In the genomic region with DNA sequence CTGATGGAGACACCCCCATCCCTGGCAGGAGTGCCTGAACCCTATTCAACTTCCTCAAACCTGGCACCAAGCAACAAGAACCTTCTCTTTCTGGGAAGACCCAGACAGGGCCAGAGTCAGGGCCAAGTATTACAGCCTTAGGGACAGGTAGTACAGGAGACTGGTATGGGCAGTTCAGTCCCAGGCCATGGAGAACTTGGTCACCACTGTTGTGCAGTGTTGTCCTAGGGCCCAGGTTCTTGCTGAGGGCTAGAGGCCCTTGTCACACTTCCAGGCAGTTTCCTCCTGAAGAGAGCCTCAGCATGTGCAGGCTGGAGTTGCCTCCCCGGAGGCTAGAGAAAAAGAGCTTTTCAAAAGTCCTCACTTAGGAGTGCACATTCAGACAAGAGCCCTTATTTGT, we compare ENCODE assay signal across 9 cellular contexts. TPM values are rescaled to one million over a fixed set of nuclear protein-coding genes. Genes with fewer than 3 reads are reported as not detected.
DNase-seq lines count a peak whose midpoint lies in the region; ATAC-seq and TF ChIP-seq lines count a peak whose summit lies in the region.
"Not testable (repeated sequence)": the region's sequence is repeated elsewhere in the genome, so short reads cannot be mapped to it uniquely, and the experiment has no call there.
"Had no signal": no experiment of that assay in that cellular context is flagged by ENCODE, and none has a peak within 500 bp of the region (broad histone marks: within the 10 kb centered on the region; RNA-seq: fewer than 3 reads in every experiment).

No MANE protein-coding gene starts in this region.

- peaks cover 24% of the 10 kb centered on the region for H3K4me1 ChIP-seq in DND-41 (ENCODE audit: insufficient read depth, low read length)

- H3K4me2 ChIP-seq in DND-41 (ENCODE audit: insufficient read depth, low read length) = not testable (repeated sequence)

- not testable (repeated sequence) for H3K9ac ChIP-seq in DND-41 (ENCODE audit: low read depth, low read length)

- H3K27ac Mint-ChIP-seq in T-helper 17 cell; activated T-helper 2 cell treated with anti-CD3 and anti-CD28 coated beads, Interferon-gamma antibody, Interleukin-2, Interleukin-4, amounts not matched to agents 10 μg/mL and 5 μg/mL and 100 μg/mL, durations not matched to agents 14 hours and 24 hours and 36 hours; natural killer cell: not testable (repeated sequence)
- peak overlapping the region; percentile 95 for H3K27ac Mint-ChIP-seq in activated CD8-positive, alpha-beta T cell treated with anti-CD3 and anti-CD28 coated beads, Interleukin-2, amount 10 ng/mL, durations not matched to agents 7 days and 5 days
- peak overlapping the region; percentile 46 for H3K27ac Mint-ChIP-seq in central memory CD8-positive, alpha-beta T cell (ENCODE audit: low read depth)

- ATAC-seq in DND-41 (ENCODE audit: insufficient read depth, low read depth) = 0 out of 3 replicates have a peak, but pooled peaks have one; percentile 2
- ATAC-seq in T-helper 17 cell; activated CD8-positive, alpha-beta T cell treated with anti-CD3 and anti-CD28 coated beads, Interleukin-2, amount 10 ng/mL, durations not matched to agents 7 days and 5 days; central memory CD8-positive, alpha-beta T cell (replicated peaks; ENCODE audit: extremely low read depth, poor library complexity, severe bottlenecking); natural killer cell: not testable (repeated sequence)

- H3K9me3 Mint-ChIP-seq in activated CD8-positive, alpha-beta T cell treated with anti-CD3 and anti-CD28 coated beads, Interleukin-2, amount 10 ng/mL, durations not matched to agents 7 days and 5 days (ENCODE audit: insufficient read depth); activated T-helper 2 cell treated with anti-CD3 and anti-CD28 coated beads, Interferon-gamma antibody, Interleukin-2, Interleukin-4, amounts not matched to agents 10 μg/mL and 5 μg/mL and 100 μg/mL, durations not matched to agents 14 hours and 24 hours and 36 hours; central memory CD8-positive, alpha-beta T cell; natural killer cell: not testable (repeated sequence)

- intact Hi-C loops in activated T-helper 2 cell treated with anti-CD3 and anti-CD28 coated beads, Interferon-gamma antibody, Interleukin-2, Interleukin-4, amounts not matched to agents 10 μg/mL and 5 μg/mL and 100 μg/mL, durations not matched to agents 14 hours and 24 hours and 36 hours (cut with micrococcal nuclease); natural killer cell (cut with micrococcal nuclease): not testable (repeated sequence)

- H3K27ac ChIP-seq in DND-41 (ENCODE audit: low read length) = not testable (repeated sequence)

- peak overlapping the region; percentile 7 for H3K4me3 Mint-ChIP-seq in T-helper 17 cell
- peak overlapping the region; percentile 68 for H3K4me3 Mint-ChIP-seq in activated CD8-positive, alpha-beta T cell treated with anti-CD3 and anti-CD28 coated beads, Interleukin-2, amount 10 ng/mL, durations not matched to agents 7 days and 5 days
- H3K4me3 Mint-ChIP-seq in activated T-helper 2 cell treated with anti-CD3 and anti-CD28 coated beads, Interferon-gamma antibody, Interleukin-2, Interleukin-4, amounts not matched to agents 10 μg/mL and 5 μg/mL and 100 μg/mL, durations not matched to agents 14 hours and 24 hours and 36 hours (ENCODE audit: low read depth) = peak overlapping the region; percentile 13
- peak overlapping the region; percentile 72 for H3K4me3 Mint-ChIP-seq in central memory CD8-positive, alpha-beta T cell
- peak overlapping the region; percentile 74 for H3K4me3 Mint-ChIP-seq in natural killer cell

- POLR2A ChIA-PET in activated CD8-positive, alpha-beta T cell treated with anti-CD3 and anti-CD28 coated beads, Interleukin-2, amount 10 ng/mL, durations not matched to agents 7 days and 5 days (lab: Charles Lee) = not testable (repeated sequence)

- not testable (repeated sequence) for H3K36me3 Mint-ChIP-seq in T-helper 17 cell (ENCODE audit: low read depth); activated T-helper 2 cell treated with anti-CD3 and anti-CD28 coated beads, Interferon-gamma antibody, Interleukin-2, Interleukin-4, amounts not matched to agents 10 μg/mL and 5 μg/mL and 100 μg/mL, durations not matched to agents 14 hours and 24 hours and 36 hours (ENCODE audit: low read depth); central memory CD8-positive, alpha-beta T cell (ENCODE audit: insufficient read depth); natural killer cell
- H3K36me3 Mint-ChIP-seq in activated CD8-positive, alpha-beta T cell treated with anti-CD3 and anti-CD28 coated beads, Interleukin-2, amount 10 ng/mL, durations not matched to agents 7 days and 5 days (ENCODE audit: low read depth) = peaks cover 20% of the 10 kb centered on the region

- H4K20me1 ChIP-seq in DND-41 (ENCODE audit: insufficient read depth, low read length) = not testable (repeated sequence)

- TF ChIP-seq CTCF in DND-41 (IDR thresholded peaks at IDR 0.05; ENCODE audit: borderline replicate concordance, extremely low read depth, low read length, poor library complexity, severe bottlenecking); NB4 (IDR thresholded peaks at IDR 0.05; ENCODE audit: low read depth, low read length); natural killer cell (IDR thresholded peaks at IDR 0.05): not testable (repeated sequence)

- H3K36me3 ChIP-seq in DND-41 (ENCODE audit: insufficient read depth, low read length) = not testable (repeated sequence)

- H3K27me3 ChIP-seq in DND-41 (ENCODE audit: insufficient read depth, low read length, poor library complexity) = not testable (repeated sequence)

- H3K79me2 ChIP-seq in DND-41 (ENCODE audit: insufficient read depth, low read length) = not testable (repeated sequence)

- not testable (repeated sequence) for DNase-seq in DND-41; T-helper 17 cell; activated CD8-positive, alpha-beta T cell treated with anti-CD3 and anti-CD28 coated beads, Interleukin-2, amount 10 ng/mL, durations not matched to agents 7 days and 5 days; activated T-helper 2 cell treated with anti-CD3 and anti-CD28 coated beads, Interferon-gamma antibody, Interleukin-2, Interleukin-4, amounts not matched to agents 10 μg/mL and 5 μg/mL and 100 μg/mL, durations not matched to agents 14 hours and 24 hours and 36 hours (ENCODE audit: low spot score); central memory CD8-positive, alpha-beta T cell (ENCODE audit: low spot score in 2 of 2); natural killer cell
- peak; percentile 33 for DNase-seq in NB4 (ENCODE audit: low read depth)

- CTCF ChIA-PET in activated CD8-positive, alpha-beta T cell treated with anti-CD3 and anti-CD28 coated beads, Interleukin-2, amount 10 ng/mL, durations not matched to agents 7 days and 5 days (lab: Charles Lee) = not testable (repeated sequence)

- not testable (repeated sequence) for H3K4me1 Mint-ChIP-seq in T-helper 17 cell
- peaks cover 48% of the 10 kb centered on the region for H3K4me1 Mint-ChIP-seq in activated CD8-positive, alpha-beta T cell treated with anti-CD3 and anti-CD28 coated beads, Interleukin-2, amount 10 ng/mL, durations not matched to agents 7 days and 5 days (ENCODE audit: low read depth)
- H3K4me1 Mint-ChIP-seq in activated T-helper 2 cell treated with anti-CD3 and anti-CD28 coated beads, Interferon-gamma antibody, Interleukin-2, Interleukin-4, amounts not matched to agents 10 μg/mL and 5 μg/mL and 100 μg/mL, durations not matched to agents 14 hours and 24 hours and 36 hours (ENCODE audit: low read depth) = peaks cover 35% of the 10 kb centered on the region
- H3K4me1 Mint-ChIP-seq in central memory CD8-positive, alpha-beta T cell = peaks cover 45% of the 10 kb centered on the region
- peaks cover 21 to 35% of the 10 kb centered on the region in 2 donors for H3K4me1 Mint-ChIP-seq in natural killer cell

- not testable (repeated sequence) for H2AFZ ChIP-seq in DND-41 (ENCODE audit: low read depth, low read length)

- not testable (repeated sequence) for H3K4me3 ChIP-seq in DND-41 (ENCODE audit: low read depth in 1 of 2, low read length in 2 of 2); NB4 (ENCODE audit: low read depth, low read length)

- H3K9me3 ChIP-seq in DND-41 (ENCODE audit: insufficient read depth, low read length, severe bottlenecking); T-helper 17 cell (ENCODE audit: control insufficient read depth, low read length, poor library complexity, severe bottlenecking): not testable (repeated sequence)

- TF ChIP-seq POLR2A in NB4 (IDR thresholded peaks at IDR 0.05; ENCODE audit: extremely low read depth, insufficient read length) = not testable (repeated sequence)

- H3K27me3 Mint-ChIP-seq in T-helper 17 cell; activated CD8-positive, alpha-beta T cell treated with anti-CD3 and anti-CD28 coated beads, Interleukin-2, amount 10 ng/mL, durations not matched to agents 7 days and 5 days (ENCODE audit: low read depth); activated T-helper 2 cell treated with anti-CD3 and anti-CD28 coated beads, Interferon-gamma antibody, Interleukin-2, Interleukin-4, amounts not matched to agents 10 μg/mL and 5 μg/mL and 100 μg/mL, durations not matched to agents 14 hours and 24 hours and 36 hours (ENCODE audit: low read depth); central memory CD8-positive, alpha-beta T cell; natural killer cell (ENCODE audit: low read depth in 2 of 2): not testable (repeated sequence)

RNA-seq across cellular contexts. Expression of a gene that starts 27.6 kb away (rescaled TPM):
- total RNA-seq in T-helper 17 cell (10 to 100 TPM; 18.2 to 21.8 TPM), natural killer cell (10 to 100 TPM; 28.2 to 45.4 (median 40.4) TPM)
- 10 to 100 TPM; 18.6 to 18.9 TPM for total RNA-seq in activated CD8-positive, alpha-beta T cell treated with anti-CD3 and anti-CD28 coated beads, Interleukin-2, amount 10 ng/mL, durations not matched to agents 7 days and 5 days
- 11.1 and 11.9 TPM in 2 replicates for total RNA-seq in activated T-helper 2 cell treated with anti-CD3 and anti-CD28 coated beads, Interferon-gamma antibody, Interleukin-2, Interleukin-4, amounts not matched to agents 10 μg/mL and 5 μg/mL and 100 μg/mL, durations not matched to agents 14 hours and 24 hours and 36 hours

RNA-seq across cellular contexts. Expression of a gene that starts 28.7 kb away (rescaled TPM):
- total RNA-seq in T-helper 17 cell = under 1 TPM in 1 of 2 donors, not detected in 1; 0.78 TPM
- total RNA-seq in activated CD8-positive, alpha-beta T cell treated with anti-CD3 and anti-CD28 coated beads, Interleukin-2, amount 10 ng/mL, durations not matched to agents 7 days and 5 days = under 1 TPM; 0.13 to 0.82 TPM
- 0.46 and 0.55 TPM in 2 replicates for total RNA-seq in activated T-helper 2 cell treated with anti-CD3 and anti-CD28 coated beads, Interferon-gamma antibody, Interleukin-2, Interleukin-4, amounts not matched to agents 10 μg/mL and 5 μg/mL and 100 μg/mL, durations not matched to agents 14 hours and 24 hours and 36 hours
- under 1 TPM in 1 of 3 donors, not detected in 2; 0.79 TPM for total RNA-seq in natural killer cell
- total RNA-seq: H1, H9 had no signal

Comparison
In these comparisons a context has a peak if more than half of its experiments do, and no peak if none do; other contexts are left out.
1. H3K4me3 Mint-ChIP-seq: peak in every context shown above with its lines; median percentile 74 in natural killer cell; 72 in central memory CD8-positive, alpha-beta T cell; 68 in activated CD8-positive, alpha-beta T cell treated with anti-CD3 and anti-CD28 coated beads, Interleukin-2, amount 10 ng/mL, durations not matched to agents 7 days and 5 days; 13 in activated T-helper 2 cell treated with anti-CD3 and anti-CD28 coated beads, Interferon-gamma antibody, Interleukin-2, Interleukin-4, amounts not matched to agents 10 μg/mL and 5 μg/mL and 100 μg/mL, durations not matched to agents 14 hours and 24 hours and 36 hours; 7 in T-helper 17 cell.